ENCODE assay signal across 19 cellular contexts in genomic region chr2:240691075-240691427, GRCh38. TPM values are rescaled to one million over a fixed set of nuclear protein-coding genes. Genes with fewer than 3 reads are reported as not detected.
"Had no signal": no experiment of that assay in that cellular context is flagged by ENCODE, and none has a peak within 500 bp of the region (broad histone marks: within the 10 kb centered on the region; RNA-seq: fewer than 3 reads in every experiment).

No MANE protein-coding gene starts in this region.

RNA-seq across cellular contexts. Expression of gene AQP12A, which starts 0.6 kb away (rescaled TPM):
- total RNA-seq: dermis microvascular lymphatic vessel endothelial cell; esophagus mucosa; gastrocnemius medialis; glomerular endothelial cell; left lung; lower leg skin; mammary epithelial cell; myocyte; naive thymus-derived CD8-positive, alpha-beta T cell; osteocyte; psoas muscle; renal cortical epithelial cell; right cardiac atrium; sigmoid colon; skeletal muscle tissue; thoracic aorta; upper lobe of right lung; vagina had no signal
- polyA plus RNA-seq: keratinocyte; mammary epithelial cell; naive thymus-derived CD8-positive, alpha-beta T cell; psoas muscle; right cardiac atrium had no signal

RNA-seq across cellular contexts. Expression of gene AQP12B, which starts 8.4 kb away (rescaled TPM):
- total RNA-seq: dermis microvascular lymphatic vessel endothelial cell; esophagus mucosa; gastrocnemius medialis; glomerular endothelial cell; left lung; lower leg skin; mammary epithelial cell; myocyte; naive thymus-derived CD8-positive, alpha-beta T cell; osteocyte; psoas muscle; renal cortical epithelial cell; right cardiac atrium; sigmoid colon; skeletal muscle tissue; thoracic aorta; upper lobe of right lung; vagina had no signal
- polyA plus RNA-seq: keratinocyte; mammary epithelial cell; naive thymus-derived CD8-positive, alpha-beta T cell; psoas muscle; right cardiac atrium had no signal
